In genomic region chr17:76154292-76154691, GRCh38 we compare ENCODE assay signal across 18 cellular contexts. TPM values are rescaled to one million over a fixed set of nuclear protein-coding genes. Genes with fewer than 3 reads are reported as not detected.
"Had no signal": no experiment of that assay in that cellular context is flagged by ENCODE, and none has a peak within 500 bp of the region (broad histone marks: within the 10 kb centered on the region; RNA-seq: fewer than 3 reads in every experiment).

No MANE protein-coding gene starts in this region.

- H3K4me3 Mint-ChIP-seq: activated CD4-positive, alpha-beta memory T cell treated with anti-CD3 and anti-CD28 coated beads for 36 hours; central memory CD8-positive, alpha-beta T cell; endodermal cell; natural killer cell had no signal

- H3K27ac Mint-ChIP-seq: activated CD4-positive, alpha-beta memory T cell treated with anti-CD3 and anti-CD28 coated beads for 36 hours; endodermal cell; natural killer cell had no signal

- H3K4me1 Mint-ChIP-seq: natural killer cell had no signal

- FAIRE-seq: pancreas, small intestine had no signal

- H3K36me3 Mint-ChIP-seq: natural killer cell had no signal

- H3K27me3 Mint-ChIP-seq: activated CD4-positive, alpha-beta memory T cell treated with anti-CD3 and anti-CD28 coated beads for 36 hours; central memory CD8-positive, alpha-beta T cell had no signal

- ATAC-seq: foreskin keratinocyte, left colon, natural killer cell, right lobe of liver, upper lobe of right lung had no signal

- DNase-seq: activated CD4-positive, alpha-beta memory T cell treated with anti-CD3 and anti-CD28 coated beads for 36 hours; activated gamma-delta T cell; aorta; colonic mucosa; foreskin keratinocyte; left colon; natural killer cell; pancreas; small intestine; stimulated activated CD4-positive, alpha-beta T cell treated with anti-CD3 and anti-CD28 coated beads, Interleukin-15, amount 100 ng/mL, for 24 hours; stimulated activated CD4-positive, alpha-beta T cell treated with anti-CD3 and anti-CD28 coated beads, Interleukin-4, amount 100 ng/mL, for 1 hour; T-helper 2 cell had no signal

- H3K9me3 Mint-ChIP-seq: activated CD4-positive, alpha-beta memory T cell treated with anti-CD3 and anti-CD28 coated beads for 36 hours; central memory CD8-positive, alpha-beta T cell; endodermal cell; natural killer cell had no signal

RNA-seq across cellular contexts. Expression of gene FOXJ1, which starts 13.2 kb away (rescaled TPM):
- total RNA-seq: aorta, fibroblast of lung, mucosa of gallbladder had no signal
